39 cellular contexts compared by ENCODE assay signal in genomic region chr1:56923207-56923606, GRCh38. TPM values are rescaled to one million over a fixed set of nuclear protein-coding genes. Genes with fewer than 3 reads are reported as not detected.
"Had no signal": no experiment of that assay in that cellular context is flagged by ENCODE, and none has a peak within 500 bp of the region (broad histone marks: within the 10 kb centered on the region; RNA-seq: fewer than 3 reads in every experiment).

No MANE protein-coding gene starts in this region.

- H3K4me1 ChIP-seq: ascending aorta had no signal

- H3K36me3 ChIP-seq: ascending aorta, cardiac muscle cell had no signal

- ATAC-seq: activated CD8-positive, alpha-beta T cell treated with anti-CD3 and anti-CD28 coated beads for 36 hours; activated naive CD8-positive, alpha-beta T cell treated with anti-CD3 and anti-CD28 coated beads, Interleukin-2, amount 50 U/mL, for 24 hours; activated T-cell treated with anti-CD3 and anti-CD28 coated beads, Interleukin-2, amount 50 U/mL, for 4 hours; activated T-cell treated with anti-CD3 and anti-CD28 coated beads, Interleukin-2, amount 50 U/mL, for 72 hours; activated T-helper 17 cell treated with anti-CD3 and anti-CD28 coated beads, Interleukin-2, amount 50 U/mL, for 72 hours had no signal

- H3K27ac Mint-ChIP-seq: activated B cell treated with CpG ODN at 0.5 μM for 24 hours; activated CD4-positive, alpha-beta memory T cell treated with anti-CD3 and anti-CD28 coated beads for 36 hours; activated CD4-positive, alpha-beta T cell treated with anti-CD3 and anti-CD28 coated beads, Interleukin-2, amount 10 ng/mL, durations not matched to agents 24 days and 14 days; activated CD8-positive, alpha-beta T cell treated with anti-CD3 and anti-CD28 coated beads for 36 hours; activated naive CD4-positive, alpha-beta T cell treated with anti-CD3 and anti-CD28 coated beads, Interleukin-2, amount 10 ng/mL, durations not matched to agents 7 days and 5 days; activated naive CD4-positive, alpha-beta T cell treated with anti-CD3 and anti-CD28 coated beads, Interleukin-2, amount 50 U/mL, for 24 hours; activated naive CD8-positive, alpha-beta T cell; activated naive CD8-positive, alpha-beta T cell treated with anti-CD3 and anti-CD28 coated beads, Interleukin-2, amount 10 ng/mL, durations not matched to agents 7 days and 5 days; activated naive CD8-positive, alpha-beta T cell treated with anti-CD3 and anti-CD28 coated beads, Interleukin-2, amount 50 U/mL, for 24 hours; activated T-cell treated with anti-CD3 and anti-CD28 coated beads, Interleukin-2, amount 50 U/mL, for 72 hours; activated T-helper 1 cell treated with anti-CD3 and anti-CD28 coated beads, Interleukin-12 subunit alpha, Interleukin-12 subunit beta, Interleukin-2, Interleukin-4 antibody, amounts not matched to agents 30 ng/mL and 10 ng/mL and 1 ng/mL, durations not matched to agents 14 hours and 24 hours and 36 hours; activated T-helper 17 cell treated with anti-CD3 and anti-CD28 coated beads, Interleukin-2, amount 50 U/mL, for 72 hours; T-helper 1 cell treated with Interleukin-12 subunit alpha and Interleukin-12 subunit beta and Interleukin-4 antibody, amounts not matched to agents 30 μg/mL and 1 μg/mL, for 36 hours; T-helper 2 cell treated with Interferon-gamma antibody and Interleukin-4, amounts not matched to agents 5 μg/mL and 100 μg/mL, for 36 hours had no signal

- H3K4me3 ChIP-seq: ascending aorta, cardiac muscle cell had no signal

- H3K36me3 Mint-ChIP-seq: activated CD4-positive, alpha-beta memory T cell treated with anti-CD3 and anti-CD28 coated beads for 36 hours; activated naive CD4-positive, alpha-beta T cell treated with anti-CD3 and anti-CD28 coated beads, Interleukin-2, amount 10 ng/mL, durations not matched to agents 7 days and 5 days; activated naive CD4-positive, alpha-beta T cell treated with anti-CD3 and anti-CD28 coated beads, Interleukin-2, amount 50 U/mL, for 24 hours; activated naive CD8-positive, alpha-beta T cell; activated naive CD8-positive, alpha-beta T cell treated with anti-CD3 and anti-CD28 coated beads, Interleukin-2, amount 10 ng/mL, durations not matched to agents 7 days and 5 days; brain had no signal

- H3K27me3 ChIP-seq: ascending aorta, cardiac muscle cell had no signal

- H3K4me1 Mint-ChIP-seq: activated B cell treated with CpG ODN at 0.5 μM for 24 hours; activated CD4-positive, alpha-beta T cell treated with anti-CD3 and anti-CD28 coated beads, Interleukin-2, amount 10 ng/mL, durations not matched to agents 24 days and 14 days; activated naive CD4-positive, alpha-beta T cell treated with anti-CD3 and anti-CD28 coated beads, Interleukin-2, amount 10 ng/mL, durations not matched to agents 7 days and 5 days; activated naive CD4-positive, alpha-beta T cell treated with anti-CD3 and anti-CD28 coated beads, Interleukin-2, amount 50 U/mL, for 24 hours; activated naive CD8-positive, alpha-beta T cell treated with anti-CD3 and anti-CD28 coated beads, Interleukin-2, amount 10 ng/mL, durations not matched to agents 7 days and 5 days; activated naive CD8-positive, alpha-beta T cell treated with anti-CD3 and anti-CD28 coated beads, Interleukin-2, amount 50 U/mL, for 24 hours; activated T-helper 17 cell treated with anti-CD3 and anti-CD28 coated beads, Interleukin-2, amount 50 U/mL, for 72 hours had no signal

- H3K27ac ChIP-seq: ascending aorta, cardiac muscle cell, VCaP had no signal

- H3K27me3 Mint-ChIP-seq: activated B cell treated with CpG ODN at 0.5 μM for 24 hours; activated CD4-positive, alpha-beta T cell treated with anti-CD3 and anti-CD28 coated beads, Interleukin-2, amount 10 ng/mL, durations not matched to agents 24 days and 14 days; activated naive CD8-positive, alpha-beta T cell treated with anti-CD3 and anti-CD28 coated beads, Interleukin-2, amount 50 U/mL, for 24 hours had no signal

- H3K9me3 Mint-ChIP-seq: activated CD4-positive, alpha-beta memory T cell treated with anti-CD3 and anti-CD28 coated beads for 36 hours; activated CD4-positive, alpha-beta T cell treated with anti-CD3 and anti-CD28 coated beads, Interleukin-2, amount 10 ng/mL, durations not matched to agents 24 days and 14 days; activated CD8-positive, alpha-beta T cell treated with anti-CD3 and anti-CD28 coated beads for 36 hours; activated naive CD4-positive, alpha-beta T cell treated with anti-CD3 and anti-CD28 coated beads, Interleukin-2, amount 10 ng/mL, durations not matched to agents 7 days and 5 days; activated naive CD4-positive, alpha-beta T cell treated with anti-CD3 and anti-CD28 coated beads, Interleukin-2, amount 50 U/mL, for 24 hours; activated naive CD8-positive, alpha-beta T cell treated with anti-CD3 and anti-CD28 coated beads, Interleukin-2, amount 10 ng/mL, durations not matched to agents 7 days and 5 days; activated naive CD8-positive, alpha-beta T cell treated with anti-CD3 and anti-CD28 coated beads, Interleukin-2, amount 50 U/mL, for 24 hours; activated T-cell treated with anti-CD3 and anti-CD28 coated beads, Interleukin-2, amount 50 U/mL, for 4 hours; activated T-cell treated with anti-CD3 and anti-CD28 coated beads, Interleukin-2, amount 50 U/mL, for 72 hours; activated T-helper 1 cell treated with anti-CD3 and anti-CD28 coated beads, Interleukin-12 subunit alpha, Interleukin-12 subunit beta, Interleukin-2, Interleukin-4 antibody, amounts not matched to agents 30 ng/mL and 10 ng/mL and 1 ng/mL, durations not matched to agents 14 hours and 24 hours and 36 hours; activated T-helper 17 cell treated with anti-CD3 and anti-CD28 coated beads, Interleukin-2, amount 50 U/mL, for 72 hours; T-helper 1 cell treated with Interleukin-12 subunit alpha and Interleukin-12 subunit beta and Interleukin-4 antibody, amounts not matched to agents 30 μg/mL and 1 μg/mL, for 36 hours; T-helper 2 cell treated with Interferon-gamma antibody and Interleukin-4, amounts not matched to agents 5 μg/mL and 100 μg/mL, for 36 hours had no signal

- H3K4me3 Mint-ChIP-seq: activated B cell treated with CpG ODN at 0.5 μM for 24 hours; activated CD4-positive, alpha-beta memory T cell treated with anti-CD3 and anti-CD28 coated beads for 36 hours; activated CD4-positive, alpha-beta T cell treated with anti-CD3 and anti-CD28 coated beads, Interleukin-2, amount 10 ng/mL, durations not matched to agents 24 days and 14 days; activated CD8-positive, alpha-beta T cell treated with anti-CD3 and anti-CD28 coated beads for 36 hours; activated naive CD4-positive, alpha-beta T cell treated with anti-CD3 and anti-CD28 coated beads, Interleukin-2, amount 10 ng/mL, durations not matched to agents 7 days and 5 days; activated naive CD4-positive, alpha-beta T cell treated with anti-CD3 and anti-CD28 coated beads, Interleukin-2, amount 50 U/mL, for 24 hours; activated naive CD8-positive, alpha-beta T cell; activated naive CD8-positive, alpha-beta T cell treated with anti-CD3 and anti-CD28 coated beads, Interleukin-2, amount 10 ng/mL, durations not matched to agents 7 days and 5 days; activated naive CD8-positive, alpha-beta T cell treated with anti-CD3 and anti-CD28 coated beads, Interleukin-2, amount 50 U/mL, for 24 hours; activated T-cell treated with anti-CD3 and anti-CD28 coated beads, Interleukin-2, amount 50 U/mL, for 4 hours; activated T-cell treated with anti-CD3 and anti-CD28 coated beads, Interleukin-2, amount 50 U/mL, for 72 hours; activated T-helper 1 cell treated with anti-CD3 and anti-CD28 coated beads, Interleukin-12 subunit alpha, Interleukin-12 subunit beta, Interleukin-2, Interleukin-4 antibody, amounts not matched to agents 30 ng/mL and 10 ng/mL and 1 ng/mL, durations not matched to agents 14 hours and 24 hours and 36 hours; activated T-helper 17 cell treated with anti-CD3 and anti-CD28 coated beads, Interleukin-2, amount 50 U/mL, for 72 hours; brain; T-helper 1 cell treated with Interleukin-12 subunit alpha and Interleukin-12 subunit beta and Interleukin-4 antibody, amounts not matched to agents 30 μg/mL and 1 μg/mL, for 36 hours; T-helper 2 cell treated with Interferon-gamma antibody and Interleukin-4, amounts not matched to agents 5 μg/mL and 100 μg/mL, for 36 hours had no signal

- DNase-seq: activated B cell treated with CpG ODN at 0.5 μM for 24 hours; activated CD4-positive, alpha-beta memory T cell treated with anti-CD3 and anti-CD28 coated beads for 36 hours; activated CD4-positive, alpha-beta T cell treated with anti-CD3 and anti-CD28 coated beads for 4 hours; activated CD4-positive, alpha-beta T cell treated with anti-CD3 and anti-CD28 coated beads, Interleukin-2, amount 10 ng/mL, durations not matched to agents 24 days and 14 days; activated CD4-positive, alpha-beta T cell treated with anti-CD3 and anti-CD28 coated beads, Interleukin-2, amount 50 U/mL, for 1 hour; activated CD4-positive, alpha-beta T cell treated with anti-CD3 and anti-CD28 coated beads, Interleukin-2, amount 50 U/mL, for 4 hours; activated CD4-positive, CD25-positive, alpha-beta regulatory T cell treated with anti-CD3 and anti-CD28 coated beads, Interleukin-2, amount 50 U/mL, for 72 hours; activated CD8-positive, alpha-beta memory T cell treated with anti-CD3 and anti-CD28 coated beads, Interleukin-2, amount 50 U/mL, for 4 hours; activated CD8-positive, alpha-beta T cell treated with anti-CD3 and anti-CD28 coated beads for 36 hours; activated effector memory CD4-positive, alpha-beta T cell treated with anti-CD3 and anti-CD28 coated beads, Interleukin-2, amount 50 U/mL, for 16 hours; activated naive CD4-positive, alpha-beta T cell treated with anti-CD3 and anti-CD28 coated beads, Interleukin-2, amount 10 ng/mL, durations not matched to agents 7 days and 5 days; activated naive CD4-positive, alpha-beta T cell treated with Interleukin-2 at 50 U/mL for 16 hours; activated naive CD8-positive, alpha-beta T cell treated with anti-CD3 and anti-CD28 coated beads, Interleukin-2, amount 10 ng/mL, durations not matched to agents 7 days and 5 days; activated naive CD8-positive, alpha-beta T cell treated with anti-CD3 and anti-CD28 coated beads, Interleukin-2, amount 50 U/mL, for 24 hours; activated T-cell treated with anti-CD3 and anti-CD28 coated beads for 4 hours; activated T-cell treated with anti-CD3 and anti-CD28 coated beads, Interleukin-2, amount 50 U/mL, for 1 hour; activated T-cell treated with anti-CD3 and anti-CD28 coated beads, Interleukin-2, amount 50 U/mL, for 4 hours; activated T-cell treated with anti-CD3 and anti-CD28 coated beads, Interleukin-2, amount 50 U/mL, for 72 hours; amygdala; anterior cingulate cortex; caudate nucleus; SW 1271; T-helper 1 cell; T-helper 2 cell; T-helper 9 cell had no signal

- H3K9me3 ChIP-seq: ascending aorta had no signal

- FAIRE-seq: bronchial epithelial cell, TTC549 had no signal

RNA-seq across cellular contexts. Expression of gene C8B, which starts 42.6 kb away (rescaled TPM):
- total RNA-seq: activated B cell treated with CpG ODN at 0.5 μM for 24 hours; activated CD4-positive, alpha-beta memory T cell treated with anti-CD3 and anti-CD28 coated beads for 36 hours; activated CD4-positive, alpha-beta T cell treated with anti-CD3 and anti-CD28 coated beads, Interleukin-2, amount 10 ng/mL, durations not matched to agents 24 days and 14 days; activated CD8-positive, alpha-beta memory T cell treated with anti-CD3 and anti-CD28 coated beads for 36 hours; activated CD8-positive, alpha-beta T cell treated with anti-CD3 and anti-CD28 coated beads for 36 hours; activated naive CD8-positive, alpha-beta T cell treated with anti-CD3 and anti-CD28 coated beads, Interleukin-2, amount 10 ng/mL, durations not matched to agents 7 days and 5 days; activated T-cell treated with anti-CD3 and anti-CD28 coated beads, Interleukin-2, amount 50 U/mL, for 4 hours; activated T-cell treated with anti-CD3 and anti-CD28 coated beads, Interleukin-2, amount 50 U/mL, for 72 hours; activated T-helper 1 cell treated with anti-CD3 and anti-CD28 coated beads, Interleukin-12 subunit alpha, Interleukin-12 subunit beta, Interleukin-2, Interleukin-4 antibody, amounts not matched to agents 30 ng/mL and 10 ng/mL and 1 ng/mL, durations not matched to agents 14 hours and 24 hours and 36 hours; activated T-helper 17 cell treated with anti-CD3 and anti-CD28 coated beads, Interleukin-2, amount 50 U/mL, for 72 hours; bronchial epithelial cell; cardiac muscle cell had no signal
- polyA plus RNA-seq: adipose tissue, cardiac muscle cell had no signal
